Comparison of ENCODE assay signal across 8 cellular contexts in genomic region chr3:170563712-170564423, GRCh38. TPM values are rescaled to one million over a fixed set of nuclear protein-coding genes. Genes with fewer than 3 reads are reported as not detected.
DNase-seq lines count a peak whose midpoint lies in the region; ATAC-seq and TF ChIP-seq lines count a peak whose summit lies in the region.

No MANE protein-coding gene starts in this region.

- no peak for DNase-seq in activated naive CD4-positive, alpha-beta T cell treated with anti-CD3 and anti-CD28 coated beads, Interleukin-2, amount 50 U/mL, for 72 hours (ENCODE audit: low spot score in 2 of 2)
- DNase-seq in activated naive CD4-positive, alpha-beta T cell treated with anti-CD3 and anti-CD28 coated beads for 36 hours, result no peak
- DNase-seq in NCI-H510A treated with DMSO at 0.1 percent for 48 hours (lab: John Stamatoyannopoulos, UW) (peak; percentile 57), fibroblast of the aortic adventitia (ENCODE audit: low read depth) (peak; percentile 61), epidermal melanocyte (ENCODE audit: insufficient read length, low spot score) (no peak), ovary (no peak)
- no peak for DNase-seq in stimulated activated CD4-positive, alpha-beta T cell treated with anti-CD3 and anti-CD28 coated beads, Interleukin-2, amount 100 ng/mL, for 24 hours

- H3K27me3 ChIP-seq in ovary, result no peaks in the 10 kb centered on the region

- 50 to 58% (median 57%) methylated on average over 7 of the region's 7 CpGs for WGBS in ovary, 3 donors

- CTCF ChIA-PET in activated naive CD4-positive, alpha-beta T cell treated with anti-CD3 and anti-CD28 coated beads for 36 hours (lab: Charles Lee), result interaction anchor here (0.6 kb wide), 1 partner anchor 239 kb away, joined by 3 read pairs; no protein-coding TSS in a partner anchor

- peak overlapping the region; percentile 32 for H3K4me3 ChIP-seq in fibroblast of the aortic adventitia (ENCODE audit: low read depth, low read length)
- no peak overlapping the region for H3K4me3 ChIP-seq in ovary

- no peak overlapping the region for H3K27ac Mint-ChIP-seq in activated naive CD4-positive, alpha-beta T cell treated with anti-CD3 and anti-CD28 coated beads, Interleukin-2, amount 50 U/mL, for 72 hours
- no peak overlapping the region for H3K27ac Mint-ChIP-seq in activated naive CD4-positive, alpha-beta T cell treated with anti-CD3 and anti-CD28 coated beads for 36 hours

- H3K36me3 ChIP-seq in ovary, result no peaks in the 10 kb centered on the region

- no peak for TF ChIP-seq CTCF in fibroblast of the aortic adventitia (IDR thresholded peaks at IDR 0.05; ENCODE audit: insufficient read depth, low read length)
- no peak for TF ChIP-seq CTCF in ovary (IDR thresholded peaks at IDR 0.05)

- intact Hi-C loops in activated naive CD4-positive, alpha-beta T cell treated with anti-CD3 and anti-CD28 coated beads for 36 hours (cut with micrococcal nuclease), result no loop called here
- intact Hi-C loops in ovary (cut with DNase I), result no loop called here

- no peak overlapping the region for H3K27ac ChIP-seq in ovary

- no peaks in the 10 kb centered on the region for H3K36me3 Mint-ChIP-seq in activated naive CD4-positive, alpha-beta T cell treated with anti-CD3 and anti-CD28 coated beads, Interleukin-2, amount 50 U/mL, for 72 hours
- no peaks in the 10 kb centered on the region for H3K36me3 Mint-ChIP-seq in activated naive CD4-positive, alpha-beta T cell treated with anti-CD3 and anti-CD28 coated beads for 36 hours (ENCODE audit: low read depth)

- no peak for TF ChIP-seq POLR2A in ovary (IDR thresholded peaks at IDR 0.05)

- no peaks in the 10 kb centered on the region for H3K9me3 Mint-ChIP-seq in activated naive CD4-positive, alpha-beta T cell treated with anti-CD3 and anti-CD28 coated beads, Interleukin-2, amount 50 U/mL, for 72 hours
- peaks cover 2% of the 10 kb centered on the region for H3K9me3 Mint-ChIP-seq in activated naive CD4-positive, alpha-beta T cell treated with anti-CD3 and anti-CD28 coated beads for 36 hours

- H3K4me1 ChIP-seq in ovary (ENCODE audit: insufficient read depth), result peaks cover 6% of the 10 kb centered on the region

- H3K27me3 Mint-ChIP-seq in activated naive CD4-positive, alpha-beta T cell treated with anti-CD3 and anti-CD28 coated beads for 36 hours (ENCODE audit: low read depth), result peaks cover 8% of the 10 kb centered on the region

- H3K4me3 Mint-ChIP-seq in activated naive CD4-positive, alpha-beta T cell treated with anti-CD3 and anti-CD28 coated beads for 36 hours, result no peak overlapping the region

- no peaks in the 10 kb centered on the region for H3K9me3 ChIP-seq in ovary

- H3K4me1 Mint-ChIP-seq in activated naive CD4-positive, alpha-beta T cell treated with anti-CD3 and anti-CD28 coated beads for 36 hours (ENCODE audit: low read depth), result peaks cover 8% of the 10 kb centered on the region

- TF ChIP-seq EP300 in ovary (IDR thresholded peaks at IDR 0.05), result no peak

- peak; percentile 46 to 81 for ATAC-seq in activated naive CD4-positive, alpha-beta T cell treated with anti-CD3 and anti-CD28 coated beads, Interleukin-2, amount 50 U/mL, for 72 hours
- peak; percentile 85 for ATAC-seq in HG02588 (IDR thresholded peaks at IDR 0.05; ENCODE audit: unreplicated experiment)

RNA-seq across cellular contexts. Expression of gene SLC7A14, which starts 22.0 kb away (rescaled TPM):
- not detected for total RNA-seq in activated naive CD4-positive, alpha-beta T cell treated with anti-CD3 and anti-CD28 coated beads, Interleukin-2, amount 50 U/mL, for 72 hours
- total RNA-seq in activated naive CD4-positive, alpha-beta T cell treated with anti-CD3 and anti-CD28 coated beads for 36 hours, result not detected
- total RNA-seq in fibroblast of the aortic adventitia (ENCODE audit: low replicate concordance), result 3.7 and 6.1 TPM in 2 replicates
- under 1 TPM in 5 of 7 donors, not detected in 2; under 0.01 to 0.20 (median 0.03) TPM for total RNA-seq in ovary
- under 1 TPM; 0.03 to 0.07 TPM for polyA plus RNA-seq in ovary

Comparison
In these comparisons a context has a peak if more than half of its experiments do, and no peak if none do; other contexts are left out.
1. DNase-seq: peak in NCI-H510A treated with DMSO at 0.1 percent for 48 hours (single experiment) and fibroblast of the aortic adventitia (single experiment); none in activated naive CD4-positive, alpha-beta T cell treated with anti-CD3 and anti-CD28 coated beads, Interleukin-2, amount 50 U/mL, for 72 hours (0 of 2), activated naive CD4-positive, alpha-beta T cell treated with anti-CD3 and anti-CD28 coated beads for 36 hours (single experiment), epidermal melanocyte (single experiment), stimulated activated CD4-positive, alpha-beta T cell treated with anti-CD3 and anti-CD28 coated beads, Interleukin-2, amount 100 ng/mL, for 24 hours (0 of 2) and ovary (0 of 5).